ENCODE assay signal across 22 cellular contexts in the genomic region with DNA sequence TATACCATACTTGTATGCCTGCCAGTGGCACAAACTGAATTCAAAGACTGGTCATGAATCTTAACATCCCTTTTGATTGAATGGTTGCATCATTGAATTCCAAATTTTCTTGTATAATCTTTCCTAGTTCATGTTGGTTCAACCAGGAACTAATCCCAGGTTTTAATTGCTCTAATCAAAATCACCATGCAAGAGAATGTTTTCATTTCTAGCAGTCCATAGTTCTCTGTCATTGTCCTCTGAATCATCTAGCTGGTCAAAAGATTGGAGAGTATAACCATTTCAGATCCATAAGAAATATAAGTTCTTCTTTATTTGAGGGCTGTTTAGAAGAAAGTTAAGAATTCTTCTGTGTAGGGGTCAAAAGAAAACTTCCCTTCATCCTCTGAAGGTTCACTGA. TPM values are rescaled to one million over a fixed set of nuclear protein-coding genes. Genes with fewer than 3 reads are reported as not detected.
DNase-seq lines count a peak whose midpoint lies in the region; ATAC-seq and TF ChIP-seq lines count a peak whose summit lies in the region.
"Had no signal": no experiment of that assay in that cellular context is flagged by ENCODE, and none has a peak within 500 bp of the region (broad histone marks: within the 10 kb centered on the region; RNA-seq: fewer than 3 reads in every experiment).

No MANE protein-coding gene starts in this region.

- H3K4me1 ChIP-seq in Caco-2: peaks cover 16% of the 10 kb centered on the region
- no peaks in the 10 kb centered on the region for H3K4me1 ChIP-seq in mucosa of descending colon (ENCODE audit: low read depth)
- H3K4me1 ChIP-seq: SJSA1, testis had no signal

- POLR2A ChIA-PET in CD4-positive, alpha-beta T cell (lab: Charles Lee): no interaction called here
- POLR2A ChIA-PET in Caco-2 (lab: Charles Lee): no interaction called here

- H3K36me3 ChIP-seq in Caco-2 (ENCODE audit: control insufficient read depth, insufficient read depth, low read length): no peaks in the 10 kb centered on the region
- H3K36me3 ChIP-seq in mucosa of descending colon (ENCODE audit: low read depth): no peaks in the 10 kb centered on the region
- H3K36me3 ChIP-seq: left lung had no signal

- H3K4me1 Mint-ChIP-seq in CD4-positive, alpha-beta T cell (ENCODE audit: low read depth): peaks cover 68% of the 10 kb centered on the region
- peaks cover 16% of the 10 kb centered on the region for H3K4me1 Mint-ChIP-seq in Caco-2 (ENCODE audit: low read depth, unreplicated experiment)
- peaks cover 50% of the 10 kb centered on the region for H3K4me1 Mint-ChIP-seq in activated T-helper 1 cell treated with anti-CD3 and anti-CD28 coated beads, Interleukin-12 subunit alpha, Interleukin-12 subunit beta, Interleukin-2, Interleukin-4 antibody, amounts not matched to agents 30 ng/mL and 10 ng/mL and 1 ng/mL, durations not matched to agents 14 hours and 24 hours and 36 hours (ENCODE audit: low read depth)

- no peaks in the 10 kb centered on the region for H3K9me3 ChIP-seq in CD4-positive, alpha-beta T cell (ENCODE audit: control insufficient read depth, low read length)
- no peaks in the 10 kb centered on the region for H3K9me3 ChIP-seq in Caco-2
- H3K9me3 ChIP-seq in mucosa of descending colon: no peaks in the 10 kb centered on the region
- H3K9me3 ChIP-seq: left lung, SJSA1, testis had no signal

- DNase-seq in CD4-positive, alpha-beta T cell: no peak
- DNase-seq in Caco-2 (no peak), mucosa of descending colon (no peak)
- DNase-seq in activated T-helper 1 cell treated with anti-CD3 and anti-CD28 coated beads, Interleukin-12 subunit alpha, Interleukin-12 subunit beta, Interleukin-2, Interleukin-4 antibody, amounts not matched to agents 30 ng/mL and 10 ng/mL and 1 ng/mL, durations not matched to agents 14 hours and 24 hours and 36 hours (ENCODE audit: low spot score): no peak
- no peak for DNase-seq in activated effector memory CD4-positive, alpha-beta T cell treated with Interleukin-2 at 50 U/mL for 16 hours
- DNase-seq: activated CD4-positive, CD25-positive, alpha-beta regulatory T cell treated with anti-CD3 and anti-CD28 coated beads, Interleukin-2, amount 50 U/mL, for 72 hours; activated CD8-positive, alpha-beta memory T cell treated with anti-CD3 and anti-CD28 coated beads, Interleukin-2, amount 50 U/mL, for 48 hours; amygdala; DMS153; foreskin fibroblast; GOT3; left lung; NCI-H1048; NCI-H2081; NCI-H524 treated with DMSO at 0.1 percent for 48 hours; stimulated activated CD4-positive, alpha-beta T cell treated with anti-CD3 and anti-CD28 coated beads, Interleukin-4, amount 100 ng/mL, for 1 hour; testis had no signal

- CTCF ChIA-PET in CD4-positive, alpha-beta T cell (lab: Charles Lee): no interaction called here
- CTCF ChIA-PET in Caco-2 (lab: Charles Lee): no interaction called here

- intact Hi-C loops in CD4-positive, alpha-beta T cell (cut with DNase I, micrococcal nuclease): no loop called here
- intact Hi-C loops in Caco-2 (cut with micrococcal nuclease; ENCODE audit: unreplicated experiment) (loop anchor here (2.0 kb wide), 1 partner anchor 58 kb away; a partner anchor contains a TSS), mucosa of descending colon (cut with DNase I, micrococcal nuclease) (no loop called here)
- intact Hi-C loops in activated T-helper 1 cell treated with anti-CD3 and anti-CD28 coated beads, Interleukin-12 subunit alpha, Interleukin-12 subunit beta, Interleukin-2, Interleukin-4 antibody, amounts not matched to agents 30 ng/mL and 10 ng/mL and 1 ng/mL, durations not matched to agents 14 hours and 24 hours and 36 hours (cut with micrococcal nuclease): no loop called here

- H3K36me3 Mint-ChIP-seq in CD4-positive, alpha-beta T cell (ENCODE audit: low read depth): peaks cover 44% of the 10 kb centered on the region
- peaks cover 19% of the 10 kb centered on the region for H3K36me3 Mint-ChIP-seq in Caco-2 (ENCODE audit: insufficient read depth, unreplicated experiment)
- H3K36me3 Mint-ChIP-seq in activated T-helper 1 cell treated with anti-CD3 and anti-CD28 coated beads, Interleukin-12 subunit alpha, Interleukin-12 subunit beta, Interleukin-2, Interleukin-4 antibody, amounts not matched to agents 30 ng/mL and 10 ng/mL and 1 ng/mL, durations not matched to agents 14 hours and 24 hours and 36 hours (ENCODE audit: low read depth): peaks cover 24% of the 10 kb centered on the region

- no TSS peak for BruUV-seq in Caco-2 (replicated peaks; lab: Mats Ljungman, UMichigan)

- H3K27ac ChIP-seq in CD4-positive, alpha-beta T cell (ENCODE audit: low read depth, low read length): no peak overlapping the region
- H3K27ac ChIP-seq: KMS-11, left lung, parathyroid adenoma, SJSA1, testis had no signal

- peak overlapping the region; percentile 0 for H3K27ac Mint-ChIP-seq in CD4-positive, alpha-beta T cell
- peak overlapping the region; percentile 84 for H3K27ac Mint-ChIP-seq in Caco-2 (ENCODE audit: unreplicated experiment)
- H3K27ac Mint-ChIP-seq in activated T-helper 1 cell treated with anti-CD3 and anti-CD28 coated beads, Interleukin-12 subunit alpha, Interleukin-12 subunit beta, Interleukin-2, Interleukin-4 antibody, amounts not matched to agents 30 ng/mL and 10 ng/mL and 1 ng/mL, durations not matched to agents 14 hours and 24 hours and 36 hours: peak overlapping the region; percentile 64

- H3K4me3 ChIP-seq in Caco-2 (ENCODE audit: low read depth, low read length) (no peak overlapping the region), mucosa of descending colon (no peak overlapping the region)
- H3K4me3 ChIP-seq: left lung, SJSA1, testis had no signal

- ATAC-seq in CD4-positive, alpha-beta T cell (ENCODE audit: poor library complexity): no peak
- ATAC-seq in mucosa of descending colon: peak; percentile 68
- no peak for ATAC-seq in HG03378 (IDR thresholded peaks at IDR 0.05; ENCODE audit: unreplicated experiment)
- ATAC-seq in HG03159 (IDR thresholded peaks at IDR 0.05; ENCODE audit: unreplicated experiment): no peak
- ATAC-seq: left lung had no signal

- H3K27me3 ChIP-seq in CD4-positive, alpha-beta T cell (ENCODE audit: control insufficient read depth, insufficient read depth, low read length): no peaks in the 10 kb centered on the region
- no peaks in the 10 kb centered on the region for H3K27me3 ChIP-seq in Caco-2 (replicated peaks; ENCODE audit: control insufficient read depth, insufficient read depth, low read length)
- H3K27me3 ChIP-seq: left lung, SJSA1, testis had no signal

- H3K27me3 Mint-ChIP-seq in CD4-positive, alpha-beta T cell: no peaks in the 10 kb centered on the region
- H3K27me3 Mint-ChIP-seq in Caco-2 (ENCODE audit: insufficient read depth, unreplicated experiment): no peaks in the 10 kb centered on the region
- H3K27me3 Mint-ChIP-seq in activated T-helper 1 cell treated with anti-CD3 and anti-CD28 coated beads, Interleukin-12 subunit alpha, Interleukin-12 subunit beta, Interleukin-2, Interleukin-4 antibody, amounts not matched to agents 30 ng/mL and 10 ng/mL and 1 ng/mL, durations not matched to agents 14 hours and 24 hours and 36 hours (ENCODE audit: insufficient read depth): no peaks in the 10 kb centered on the region

- TF ChIP-seq CTCF in CD4-positive, alpha-beta T cell (IDR thresholded peaks at IDR 0.05): no peak
- no peak for TF ChIP-seq CTCF in Caco-2 (IDR thresholded peaks at IDR 0.05; ENCODE audit: insufficient read depth in 1 of 2, low read depth in 1 of 2, low read length in 1 of 2, severe bottlenecking in 1 of 2, unreplicated experiment in 1 of 2)
- TF ChIP-seq CTCF in mucosa of descending colon (IDR thresholded peaks at IDR 0.05): no peak

- no peak overlapping the region for H3K4me3 Mint-ChIP-seq in CD4-positive, alpha-beta T cell
- H3K4me3 Mint-ChIP-seq in Caco-2 (ENCODE audit: unreplicated experiment): peak overlapping the region; percentile 73
- H3K4me3 Mint-ChIP-seq in activated T-helper 1 cell treated with anti-CD3 and anti-CD28 coated beads, Interleukin-12 subunit alpha, Interleukin-12 subunit beta, Interleukin-2, Interleukin-4 antibody, amounts not matched to agents 30 ng/mL and 10 ng/mL and 1 ng/mL, durations not matched to agents 14 hours and 24 hours and 36 hours: no peak overlapping the region

- no peaks in the 10 kb centered on the region for H3K9me3 Mint-ChIP-seq in CD4-positive, alpha-beta T cell
- H3K9me3 Mint-ChIP-seq in Caco-2 (ENCODE audit: unreplicated experiment): no peaks in the 10 kb centered on the region
- no peaks in the 10 kb centered on the region for H3K9me3 Mint-ChIP-seq in activated T-helper 1 cell treated with anti-CD3 and anti-CD28 coated beads, Interleukin-12 subunit alpha, Interleukin-12 subunit beta, Interleukin-2, Interleukin-4 antibody, amounts not matched to agents 30 ng/mL and 10 ng/mL and 1 ng/mL, durations not matched to agents 14 hours and 24 hours and 36 hours

RNA-seq across cellular contexts. Expression of a gene that starts 57.2 kb away (rescaled TPM):
- 10 to 100 TPM; 81.5 to 82.5 TPM for total RNA-seq in CD4-positive, alpha-beta T cell
- total RNA-seq in Caco-2 (2022) (32.2 and 35.8 TPM in 2 replicates), mucosa of descending colon (10 to 100 TPM; 40.9 to 83.2 (median 44.4) TPM)
- 50.1 and 51.7 TPM in 2 replicates for total RNA-seq in activated T-helper 1 cell treated with anti-CD3 and anti-CD28 coated beads, Interleukin-12 subunit alpha, Interleukin-12 subunit beta, Interleukin-2, Interleukin-4 antibody, amounts not matched to agents 30 ng/mL and 10 ng/mL and 1 ng/mL, durations not matched to agents 14 hours and 24 hours and 36 hours

Comparison
In these comparisons a context has a peak if more than half of its experiments do, and no peak if none do; other contexts are left out.
1. H3K27ac Mint-ChIP-seq: peak in every context shown above with its lines; median percentile 84 in Caco-2; 64 in activated T-helper 1 cell treated with anti-CD3 and anti-CD28 coated beads, Interleukin-12 subunit alpha, Interleukin-12 subunit beta, Interleukin-2, Interleukin-4 antibody, amounts not matched to agents 30 ng/mL and 10 ng/mL and 1 ng/mL, durations not matched to agents 14 hours and 24 hours and 36 hours; 0 in CD4-positive, alpha-beta T cell.